Comparison of ENCODE assay signal across 15 cellular contexts in genomic region chr17:76087531-76087930, GRCh38. TPM values are rescaled to one million over a fixed set of nuclear protein-coding genes. Genes with fewer than 3 reads are reported as not detected.
DNase-seq lines count a peak whose midpoint lies in the region; ATAC-seq and TF ChIP-seq lines count a peak whose summit lies in the region.
"Had no signal": no experiment of that assay in that cellular context is flagged by ENCODE, and none has a peak within 500 bp of the region (broad histone marks: within the 10 kb centered on the region; RNA-seq: fewer than 3 reads in every experiment).

No MANE protein-coding gene starts in this region.

- H3K27ac ChIP-seq in mesenchymal stem cell (ENCODE audit: low read length, poor library complexity, severe bottlenecking) (no peak overlapping the region), suprapubic skin (no peak overlapping the region)
- H3K27ac ChIP-seq: BLaER1 treated with 17β-estradiol and CSF1 and Interleukin-3, amounts not matched to agents 10 nM and 100 nM had no signal

- no peak overlapping the region for H4K8ac ChIP-seq in mesenchymal stem cell (ENCODE audit: low read length)

- TF ChIP-seq POLR2A in suprapubic skin (IDR thresholded peaks at IDR 0.05) = no peak

- H4K91ac ChIP-seq in mesenchymal stem cell (ENCODE audit: low read length) = peak overlapping the region; percentile 34

- H3K9ac ChIP-seq in mesenchymal stem cell (ENCODE audit: low read length) = no peak overlapping the region

- intact Hi-C loops in sciatic nerve (cut with DNase I) = no loop called here

- H3K23ac ChIP-seq in mesenchymal stem cell (ENCODE audit: low read length in 2 of 2) = no peak overlapping the region

- H3K18ac ChIP-seq in mesenchymal stem cell (ENCODE audit: low read depth in 1 of 2, low read length in 2 of 2) = no peak overlapping the region

- no peak overlapping the region for H2AFZ ChIP-seq in mesenchymal stem cell (ENCODE audit: low read depth, low read length)

- H2BK12ac ChIP-seq in mesenchymal stem cell (ENCODE audit: low read length in 2 of 2) = no peak overlapping the region

- H2BK5ac ChIP-seq in mesenchymal stem cell (ENCODE audit: low read depth, low read length, poor library complexity, severe bottlenecking) = no peak overlapping the region

- no peak overlapping the region for H3K4me2 ChIP-seq in mesenchymal stem cell (ENCODE audit: low read length, poor library complexity, severe bottlenecking)
- H3K4me2 ChIP-seq: BLaER1 treated with 17β-estradiol and CSF1 and Interleukin-3, amounts not matched to agents 10 nM and 100 nM had no signal

- H2AK5ac ChIP-seq in mesenchymal stem cell (ENCODE audit: low read length, severe bottlenecking) = no peak overlapping the region

- H3K9me3 ChIP-seq in mesenchymal stem cell (ENCODE audit: control insufficient read depth, low read length) = no peaks in the 10 kb centered on the region
- H3K9me3 ChIP-seq in MG63 = no peaks in the 10 kb centered on the region
- no peaks in the 10 kb centered on the region for H3K9me3 ChIP-seq in suprapubic skin
- H3K9me3 ChIP-seq: BLaER1 treated with 17β-estradiol and CSF1 and Interleukin-3, amounts not matched to agents 10 nM and 100 nM had no signal

- WGBS in mesenchymal stem cell = 94% methylated on average over 11 of the region's 11 CpGs
- 80% methylated on average over 8 of the region's 11 CpGs for WGBS in suprapubic skin

- H3K4me3 ChIP-seq in H7 (ENCODE audit: insufficient read depth, low read depth, low read length) = no peak overlapping the region
- no peak overlapping the region for H3K4me3 ChIP-seq in mesenchymal stem cell (ENCODE audit: insufficient read depth in 1 of 2, low read depth in 1 of 2, low read length in 2 of 2)
- H3K4me3 ChIP-seq in MG63 = no peak overlapping the region
- H3K4me3 ChIP-seq in suprapubic skin = no peak overlapping the region
- H3K4me3 ChIP-seq: BLaER1 treated with 17β-estradiol and CSF1 and Interleukin-3, amounts not matched to agents 10 nM and 100 nM had no signal

- peaks cover 34% of the 10 kb centered on the region for H3K79me1 ChIP-seq in mesenchymal stem cell (replicated peaks; ENCODE audit: low read length, poor library complexity, severe bottlenecking)

- no peak for ATAC-seq in sciatic nerve
- ATAC-seq: CD8-positive, alpha-beta T cell had no signal

- H3K4ac ChIP-seq in mesenchymal stem cell (ENCODE audit: low read depth in 1 of 2, low read length in 2 of 2) = no peak overlapping the region

- peak; percentile 30 for DNase-seq in D341Med (ENCODE audit: low spot score)
- DNase-seq in H7 = peak; percentile 33
- no peak for DNase-seq in mesenchymal stem cell
- peak; percentile 49 for DNase-seq in sciatic nerve (ENCODE audit: low spot score)
- no peak for DNase-seq in MG63
- no peak for DNase-seq in suprapubic skin (ENCODE audit: low spot score in 2 of 2)
- no peak for DNase-seq in SK-N-DZ (ENCODE audit: low spot score)
- DNase-seq: Calu3; CD8-positive, alpha-beta T cell; DMS79; GDM1; GOT3 had no signal

- H2BK120ac ChIP-seq in mesenchymal stem cell (ENCODE audit: low read depth, low read length) = no peak overlapping the region

- no peak for TF ChIP-seq EP300 in suprapubic skin (IDR thresholded peaks at IDR 0.05)

- no peak overlapping the region for H3K14ac ChIP-seq in mesenchymal stem cell (ENCODE audit: low read length in 2 of 2)

- H3K36me3 ChIP-seq in H7 (replicated peaks; ENCODE audit: control insufficient read depth, insufficient read depth, low read length) (peaks cover 33% of the 10 kb centered on the region), mesenchymal stem cell (ENCODE audit: control insufficient read depth in 1 of 2, insufficient read depth in 2 of 2, low read depth in 1 of 2, low read length in 2 of 2) (peaks cover 94 to 98% of the 10 kb centered on the region in 2 experiments), MG63 (peaks cover 68% of the 10 kb centered on the region), suprapubic skin (peaks cover 98% of the 10 kb centered on the region)

- peaks cover 3% of the 10 kb centered on the region for H3K4me1 ChIP-seq in mesenchymal stem cell (ENCODE audit: control insufficient read depth, insufficient read depth, low read depth, low read length)
- no peaks in the 10 kb centered on the region for H3K4me1 ChIP-seq in suprapubic skin

- no peak for TF ChIP-seq CTCF in suprapubic skin (IDR thresholded peaks at IDR 0.05)

- H2BK15ac ChIP-seq in mesenchymal stem cell (ENCODE audit: low read depth, poor library complexity, severe bottlenecking) = no peak overlapping the region

- no peaks in the 10 kb centered on the region for H3K27me3 ChIP-seq in H7 (ENCODE audit: control insufficient read depth, insufficient read depth, low read length)
- no peaks in the 10 kb centered on the region for H3K27me3 ChIP-seq in mesenchymal stem cell (ENCODE audit: control insufficient read depth in 1 of 2, insufficient read depth in 1 of 2, low read length in 2 of 2)
- no peaks in the 10 kb centered on the region for H3K27me3 ChIP-seq in MG63
- no peaks in the 10 kb centered on the region for H3K27me3 ChIP-seq in suprapubic skin
- H3K27me3 ChIP-seq: BLaER1 treated with 17β-estradiol and CSF1 and Interleukin-3, amounts not matched to agents 10 nM and 100 nM had no signal

RNA-seq across cellular contexts. Expression of gene ZACN, which starts 8.5 kb away (rescaled TPM):
- 0.48 and 0.59 TPM in 2 replicates for total RNA-seq in H7 (2014; rRNA removed; shearing (Covaris generic))
- polyA plus RNA-seq in mesenchymal stem cell (2013, experiment 1 of 2) = 0.03 TPM
- polyA plus RNA-seq in mesenchymal stem cell (2013, experiment 2 of 2) = not detected
- total RNA-seq in sciatic nerve (not detected), suprapubic skin (not detected)
- total RNA-seq in MG63 (2014; rRNA removed; shearing (Covaris generic); ENCODE audit: low replicate concordance) = not detected in 2 replicates
- polyA plus RNA-seq in SK-N-DZ (2014; cell fraction: cytosol; rRNA removed) = not detected in 2 replicates
- 0.17 and 1.3 TPM in 2 replicates for polyA plus RNA-seq in SK-N-DZ (2014; cell fraction: nucleus; rRNA removed)
- total RNA-seq: A172, Daoy had no signal

RNA-seq across cellular contexts. Expression of gene GALR2, which starts 12.9 kb away (rescaled TPM):
- 1.8 and 2.0 TPM in 2 replicates for total RNA-seq in H7 (2014; rRNA removed; shearing (Covaris generic))
- polyA plus RNA-seq in mesenchymal stem cell (2013, experiment 1 of 2) = 0.12 TPM
- 0.11 TPM for polyA plus RNA-seq in mesenchymal stem cell (2013, experiment 2 of 2)
- not detected for total RNA-seq in sciatic nerve
- not detected in 2 replicates for total RNA-seq in MG63 (2014; rRNA removed; shearing (Covaris generic); ENCODE audit: low replicate concordance)
- total RNA-seq in suprapubic skin = 1 to 10 TPM in 1 of 4 donors, not detected in 3; 1.2 TPM
- 0.71 TPM in 1 of 2 replicates, not detected in the other for polyA plus RNA-seq in SK-N-DZ (2014; cell fraction: cytosol; rRNA removed)
- polyA plus RNA-seq in SK-N-DZ (2014; cell fraction: nucleus; rRNA removed) = 0.14 TPM in 1 of 2 replicates, not detected in the other
- total RNA-seq: A172, Daoy had no signal

RNA-seq across cellular contexts. Expression of gene SRP68, which starts 15.2 kb away (rescaled TPM):
- 31.4 and 33.4 TPM in 2 replicates for total RNA-seq in H7 (2014; rRNA removed; shearing (Covaris generic))
- 56.0 TPM for polyA plus RNA-seq in mesenchymal stem cell (2013, experiment 1 of 2)
- 57.0 TPM for polyA plus RNA-seq in mesenchymal stem cell (2013, experiment 2 of 2)
- total RNA-seq in sciatic nerve = 65.1 TPM
- total RNA-seq in MG63 (2014; rRNA removed; shearing (Covaris generic); ENCODE audit: low replicate concordance) = 70.0 and 99.9 TPM in 2 replicates
- 10 to 100 TPM; 57.5 to 90.2 (median 64.2) TPM for total RNA-seq in suprapubic skin
- 31.3 and 32.5 TPM in 2 replicates for polyA plus RNA-seq in SK-N-DZ (2014; cell fraction: cytosol; rRNA removed)
- polyA plus RNA-seq in SK-N-DZ (2014; cell fraction: nucleus; rRNA removed) = 29.9 and 44.1 TPM in 2 replicates

RNA-seq across cellular contexts. Expression of gene EXOC7, which starts 16.1 kb away (rescaled TPM):
- 80.3 and 87.7 TPM in 2 replicates for total RNA-seq in H7 (2014; rRNA removed; shearing (Covaris generic))
- 87.1 TPM for polyA plus RNA-seq in mesenchymal stem cell (2013, experiment 1 of 2)
- 86.9 TPM for polyA plus RNA-seq in mesenchymal stem cell (2013, experiment 2 of 2)
- total RNA-seq in sciatic nerve (125 TPM), suprapubic skin (100 to 1,000 TPM in 1 of 4 donors, 10 to 100 TPM in 3; 67.4 to 108 (median 78.6) TPM)
- total RNA-seq in MG63 (2014; rRNA removed; shearing (Covaris generic); ENCODE audit: low replicate concordance) = 54.5 and 81.8 TPM in 2 replicates
- 57.8 and 63.1 TPM in 2 replicates for polyA plus RNA-seq in SK-N-DZ (2014; cell fraction: cytosol; rRNA removed)
- 161 and 177 TPM in 2 replicates for polyA plus RNA-seq in SK-N-DZ (2014; cell fraction: nucleus; rRNA removed)

RNA-seq across cellular contexts. Expression of gene FOXJ1, which starts 53.5 kb away (rescaled TPM):
- 2.0 and 3.3 TPM in 2 replicates for total RNA-seq in H7 (2014; rRNA removed; shearing (Covaris generic))
- not detected for polyA plus RNA-seq in mesenchymal stem cell (2013, experiment 1 of 2)
- not detected for polyA plus RNA-seq in mesenchymal stem cell (2013, experiment 2 of 2)
- 0.40 TPM for total RNA-seq in sciatic nerve
- not detected in 2 replicates for total RNA-seq in MG63 (2014; rRNA removed; shearing (Covaris generic); ENCODE audit: low replicate concordance)
- 1 to 10 TPM; 2.1 to 3.6 (median 2.9) TPM for total RNA-seq in suprapubic skin
- polyA plus RNA-seq in SK-N-DZ (2014; cell fraction: cytosol; rRNA removed) = 0.70 and 0.80 TPM in 2 replicates
- polyA plus RNA-seq in SK-N-DZ (2014; cell fraction: nucleus; rRNA removed) = 0.21 and 1.1 TPM in 2 replicates
- total RNA-seq: A172, Calu3, Daoy had no signal

Comparison
In these comparisons a context has a peak if more than half of its experiments do, and no peak if none do; other contexts are left out.
1. DNase-seq: peak in D341Med (single experiment), H7 (single experiment) and sciatic nerve (single experiment); none in mesenchymal stem cell (single experiment), MG63 (single experiment), suprapubic skin (0 of 2) and SK-N-DZ (single experiment).